In the genomic region with DNA sequence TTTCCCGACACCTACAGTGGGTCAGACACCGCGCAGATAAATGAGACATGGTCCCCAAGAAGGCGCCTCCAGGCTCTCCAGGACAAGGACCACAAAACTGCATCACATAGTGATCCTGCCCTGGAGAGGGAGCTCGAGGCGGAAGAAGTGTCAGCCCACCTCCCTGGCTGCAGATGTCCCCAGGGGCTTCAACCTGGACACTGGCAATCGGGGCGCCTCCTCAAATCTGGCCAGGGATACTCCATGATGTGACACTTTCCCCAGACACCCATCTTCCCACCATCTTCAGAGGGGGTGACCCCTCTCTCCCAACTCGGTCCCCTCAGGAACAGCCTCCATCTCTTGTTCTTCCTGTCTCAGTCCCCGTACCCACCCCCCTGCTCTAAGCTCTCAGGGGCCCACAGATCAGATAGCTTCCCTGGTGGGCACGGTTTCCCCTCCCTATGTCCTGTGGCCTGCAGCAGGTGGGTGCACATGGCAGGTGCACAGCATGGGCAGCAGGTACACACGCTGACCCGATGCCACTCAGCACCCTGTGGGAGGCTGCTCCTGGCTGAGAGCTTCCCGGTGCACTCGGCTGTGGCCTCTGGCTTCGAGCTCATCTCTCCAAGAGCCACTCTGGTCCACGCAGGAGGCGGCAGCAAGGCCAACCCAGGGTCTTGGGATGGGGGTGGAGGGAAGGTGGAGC, we compare ENCODE assay signal across 17 cellular contexts.
DNase-seq lines count a peak whose midpoint lies in the region; ATAC-seq, FAIRE-seq and TF ChIP-seq lines count a peak whose summit lies in the region.
"Had no signal": no experiment of that assay in that cellular context is flagged by ENCODE, and none has a peak within 500 bp of the region (broad histone marks: within the 10 kb centered on the region; RNA-seq: fewer than 3 reads in every experiment).

No MANE protein-coding gene starts in this region.

- H3K4me3 ChIP-seq in A549 (no peak overlapping the region), HEK293 (ENCODE audit: low read depth, low read length) (no peak overlapping the region), endodermal cell (ENCODE audit: low read length) (no peak overlapping the region), neuronal stem cell (ENCODE audit: low read length in 2 of 2) (no peak overlapping the region)
- H3K4me3 ChIP-seq: GM23248 had no signal

- no peak for TF ChIP-seq EP300 in A549 (IDR thresholded peaks at IDR 0.05)

- no peak overlapping the region for H3K4ac ChIP-seq in neuronal stem cell (ENCODE audit: low read length)

- H2BK12ac ChIP-seq in neuronal stem cell (ENCODE audit: low read length), result no peak overlapping the region

- DNase-seq in A549 (ENCODE audit: low read depth in 1 of 2, low spot score in 1 of 2) (no peak), endodermal cell (peak; percentile 29), neuronal stem cell (ENCODE audit: low spot score) (no peak), NCI-H1092 treated with DMSO at 0.1 percent for 48 hours (lab: John Stamatoyannopoulos, UW) (no peak), endothelial cell (ENCODE audit: low spot score) (no peak)
- no peak for DNase-seq in stimulated activated CD4-positive, alpha-beta T cell treated with anti-CD3 and anti-CD28 coated beads, Interleukin-4, amount 100 ng/mL, for 1 hour
- DNase-seq: CD8-positive, alpha-beta T cell; GM23248; KBM-7; NCI-H1048; NCI-H2227 treated with DMSO at 0.1 percent for 48 hours; NCI-H69; NK-92 treated with Interleukin-12 subunit alpha and Interleukin-12 subunit beta, amount 100 ng/mL, for 24 hours; OCI-M1 had no signal

- no peak overlapping the region for H4K8ac ChIP-seq in neuronal stem cell (ENCODE audit: low read depth, low read length)

- H2BK120ac ChIP-seq in neuronal stem cell (ENCODE audit: low read depth, low read length), result no peak overlapping the region

- no peak overlapping the region for H2BK15ac ChIP-seq in neuronal stem cell (ENCODE audit: low read length)

- H3K9me3 ChIP-seq in A549, result no peaks in the 10 kb centered on the region
- no peaks in the 10 kb centered on the region for H3K9me3 ChIP-seq in HEK293 (ENCODE audit: control insufficient read depth, insufficient read depth, low read depth, low read length)
- H3K9me3 ChIP-seq in endodermal cell (ENCODE audit: control insufficient read depth, low read length), result no peaks in the 10 kb centered on the region
- peaks cover 0 to 9% of the 10 kb centered on the region in 2 donors for H3K9me3 ChIP-seq in neuronal stem cell (replicated peaks in 1 of 2; ENCODE audit: control insufficient read depth in 2 of 2, insufficient read depth in 1 of 2, low read depth in 1 of 2, low read length in 2 of 2)

- CTCF ChIA-PET in A549 (lab: Yijun Ruan, JAX) (interaction anchor here (1.0 to 5.7 kb wide), 3 partner anchors 30 to 318 kb away, joined by 3 to 23 read pairs (median 12); no protein-coding TSS in a partner anchor), HEK293 (lab: Yijun Ruan, JAX) (interaction anchor here (0.6 to 1.5 kb wide), 4 partner anchors 9 to 429 kb away, joined by 3 to 6 read pairs (median 4); no protein-coding TSS in a partner anchor)

- H2AK5ac ChIP-seq in neuronal stem cell (ENCODE audit: low read depth, low read length), result no peak overlapping the region

- WGBS in A549 (ENCODE audit: missing lambda C conversion rate), result 76% methylated on average over 18 of the region's 18 CpGs
- WGBS in endodermal cell (ENCODE audit: insufficient coverage in 1 of 2, insufficient read length in 1 of 2), 2 experiments, result 90 to 98% methylated on average over 7 to 18 of the region's 18 CpGs
- no CpG with 5 or more reads among the region's 18 CpGs for WGBS in neuronal stem cell (ENCODE audit: extremely low coverage in 2 of 2, insufficient read length in 2 of 2, insufficient replicate concordance in 1 of 2), 2 donors

- peaks cover 3 to 4% of the 10 kb centered on the region in 2 experiments; a peak in 2 of 3 replicates for H3K36me3 ChIP-seq in HEK293 (ENCODE audit: control insufficient read depth in 2 of 2, insufficient read depth in 1 of 2, low read length in 2 of 2)
- peaks cover 21% of the 10 kb centered on the region for H3K36me3 ChIP-seq in endodermal cell (ENCODE audit: control insufficient read depth, insufficient read depth, low read length)
- peaks cover 0 to 8% of the 10 kb centered on the region in 2 donors for H3K36me3 ChIP-seq in neuronal stem cell (replicated peaks in 1 of 2; ENCODE audit: control insufficient read depth in 2 of 2, insufficient read depth in 2 of 2, low read length in 2 of 2)

- POLR2A ChIA-PET in A549 (lab: Yijun Ruan, JAX) (no interaction called here), HEK293 (lab: Yijun Ruan, JAX) (no interaction called here)

- no peak overlapping the region for H3K18ac ChIP-seq in neuronal stem cell (ENCODE audit: low read length)

- H3K27me3 ChIP-seq in endodermal cell (ENCODE audit: control insufficient read depth, insufficient read depth, low read length, poor library complexity, severe bottlenecking), result no peaks in the 10 kb centered on the region
- peaks cover 0 to 3% (median 0%) of the 10 kb centered on the region in 3 experiments for H3K27me3 ChIP-seq in neuronal stem cell (ENCODE audit: control insufficient read depth in 3 of 3, insufficient read depth in 3 of 3, low read depth in 1 of 3, low read length in 3 of 3)

- H3K4me1 Mint-ChIP-seq in endodermal cell (no peaks in the 10 kb centered on the region), endothelial cell (ENCODE audit: unreplicated experiment) (no peaks in the 10 kb centered on the region)

- no peak overlapping the region for H3K4me2 ChIP-seq in A549
- H3K4me2 ChIP-seq in neuronal stem cell (ENCODE audit: insufficient read depth, low read length, poor library complexity, severe bottlenecking), result no peak overlapping the region

- no peak overlapping the region for H4K91ac ChIP-seq in neuronal stem cell (ENCODE audit: low read depth, low read length, poor library complexity)

- no peaks in the 10 kb centered on the region for H3K9me3 Mint-ChIP-seq in endodermal cell
- H3K9me3 Mint-ChIP-seq in endothelial cell (ENCODE audit: unreplicated experiment), result no peaks in the 10 kb centered on the region
- H3K9me3 Mint-ChIP-seq: CD8-positive, alpha-beta T cell had no signal

- H3K4me3 Mint-ChIP-seq in endodermal cell (no peak overlapping the region), endothelial cell (ENCODE audit: unreplicated experiment) (no peak overlapping the region)
- H3K4me3 Mint-ChIP-seq: CD8-positive, alpha-beta T cell had no signal

- no peak overlapping the region for H3K23ac ChIP-seq in neuronal stem cell (ENCODE audit: low read depth, low read length, poor library complexity)

- H3K79me1 ChIP-seq in neuronal stem cell (ENCODE audit: low read depth, low read length), result peaks cover 4% of the 10 kb centered on the region

- no peak for TF ChIP-seq POLR2A in A549 (IDR thresholded peaks at IDR 0.05; ENCODE audit: low read length)

- TF ChIP-seq RAD21 in A549 (conservative IDR thresholded peaks at IDR 0.05 in 1 of 2, IDR thresholded peaks at IDR 0.05 in 1 of 2), result no peak

- H3K27ac ChIP-seq in A549 (no peak overlapping the region), HEK293 (ENCODE audit: extremely low read depth, low read depth, low read length) (no peak overlapping the region), endodermal cell (ENCODE audit: low read depth, low read length) (no peak overlapping the region), neuronal stem cell (replicated peaks; ENCODE audit: low read length) (no peak overlapping the region)
- H3K27ac ChIP-seq: GM23248, RWPE1 had no signal

- H3K27me3 Mint-ChIP-seq in endodermal cell (ENCODE audit: insufficient read depth) (no peaks in the 10 kb centered on the region), endothelial cell (ENCODE audit: unreplicated experiment) (peaks cover 2% of the 10 kb centered on the region)

- no peak overlapping the region for H3K14ac ChIP-seq in neuronal stem cell (ENCODE audit: low read length)

- no peak overlapping the region for H2BK5ac ChIP-seq in neuronal stem cell (ENCODE audit: low read length)

- no peak for TF ChIP-seq CTCF in A549 (IDR thresholded peaks at IDR 0.05)
- TF ChIP-seq CTCF in HEK293 (tag by site-specific recombination; IDR thresholded peaks at IDR 0.05), result no peak
- no peak for TF ChIP-seq CTCF in endodermal cell (conservative IDR thresholded peaks at IDR 0.05)
- TF ChIP-seq CTCF in endothelial cell (IDR thresholded peaks at IDR 0.05; ENCODE audit: unreplicated experiment), result no peak

- no peak overlapping the region for H3K27ac Mint-ChIP-seq in endodermal cell
- no peak overlapping the region for H3K27ac Mint-ChIP-seq in endothelial cell (ENCODE audit: unreplicated experiment)
- H3K27ac Mint-ChIP-seq: CD8-positive, alpha-beta T cell had no signal

- no peaks in the 10 kb centered on the region for H3K4me1 ChIP-seq in A549
- H3K4me1 ChIP-seq in HEK293 (ENCODE audit: control insufficient read depth, insufficient read depth, low read length), result no peaks in the 10 kb centered on the region
- H3K4me1 ChIP-seq in endodermal cell (ENCODE audit: control insufficient read depth, insufficient read depth, low read length), result no peaks in the 10 kb centered on the region
- H3K4me1 ChIP-seq in neuronal stem cell (ENCODE audit: control insufficient read depth in 2 of 2, insufficient read depth in 1 of 2, low read depth in 1 of 2, low read length in 2 of 2), result peaks cover 0 to 3% of the 10 kb centered on the region in 2 donors

- ATAC-seq in A549, result peak; percentile 9 to 17; a peak in 1 of 6 replicates
- ATAC-seq in HG02885 (IDR thresholded peaks at IDR 0.05; ENCODE audit: poor library complexity, unreplicated experiment), result no peak
- ATAC-seq: CD8-positive, alpha-beta T cell had no signal

- no peak for FAIRE-seq in A549 (lab: Jason Lieb, UNC)

- H2AFZ ChIP-seq in neuronal stem cell (ENCODE audit: low read length), result no peak overlapping the region
- H2AFZ ChIP-seq: GM23248 had no signal

- H3K9ac ChIP-seq in endodermal cell (ENCODE audit: extremely low read depth, low read length, poor library complexity, severe bottlenecking) (no peak overlapping the region), neuronal stem cell (ENCODE audit: low read depth, low read length, poor library complexity) (peak overlapping the region; percentile 16)
- H3K9ac ChIP-seq: GM23248 had no signal

- peaks cover 8% of the 10 kb centered on the region for H3K36me3 Mint-ChIP-seq in endodermal cell (ENCODE audit: low read depth)
- peaks cover 6% of the 10 kb centered on the region for H3K36me3 Mint-ChIP-seq in endothelial cell (ENCODE audit: low read depth, unreplicated experiment)

TF ChIP-seq in A549, 52 proteins besides CTCF, POLR2A, EP300 and RAD21 (continues in another document):
- no peak for TF ChIP-seq HOXB13 (CRISPR knock-in tag; IDR thresholded peaks at IDR 0.05; ENCODE audit: low read depth)

TF ChIP-seq in HEK293, 187 proteins besides CTCF, POLR2A, EP300 and RAD21:
- TF ChIP-seq ZNF23 (tag by site-specific recombination; IDR thresholded peaks at IDR 0.05; ENCODE audit: borderline replicate concordance) (no peak), ZIC2 (tag by site-specific recombination; IDR thresholded peaks at IDR 0.05) (peak; percentile 94)
